Comparison of ENCODE assay signal across 29 cellular contexts in genomic region chr7:68432585-68432984, GRCh38.
"Had no signal": no experiment of that assay in that cellular context is flagged by ENCODE, and none has a peak within 500 bp of the region (broad histone marks: within the 10 kb centered on the region; RNA-seq: fewer than 3 reads in every experiment).

No MANE protein-coding gene starts in this region.

- H3K36me3 Mint-ChIP-seq: activated CD8-positive, alpha-beta memory T cell treated with anti-CD3 and anti-CD28 coated beads, Interleukin-2, amount 10 ng/mL, durations not matched to agents 7 days and 5 days; activated naive CD4-positive, alpha-beta T cell treated with anti-CD3 and anti-CD28 coated beads, Interleukin-2, amount 50 U/mL, for 24 hours; brain; T-cell had no signal

- ATAC-seq: activated CD8-positive, alpha-beta memory T cell treated with anti-CD3 and anti-CD28 coated beads, Interleukin-2, amount 10 ng/mL, durations not matched to agents 7 days and 5 days; T-cell had no signal

- FAIRE-seq: TTC549 had no signal

- H3K4me3 Mint-ChIP-seq: activated B cell treated with CpG ODN at 0.5 μM for 24 hours; activated CD4-positive, alpha-beta T cell treated with anti-CD3 and anti-CD28 coated beads, Interleukin-2, amount 10 ng/mL, durations not matched to agents 24 days and 14 days; activated CD8-positive, alpha-beta memory T cell treated with anti-CD3 and anti-CD28 coated beads, Interleukin-2, amount 10 ng/mL, durations not matched to agents 7 days and 5 days; activated naive CD4-positive, alpha-beta T cell treated with anti-CD3 and anti-CD28 coated beads, Interleukin-2, amount 50 U/mL, for 24 hours; activated T-cell treated with anti-CD3 and anti-CD28 coated beads, Interleukin-2, amount 50 U/mL, for 24 hours; activated T-helper 1 cell treated with anti-CD3 and anti-CD28 coated beads, Interleukin-12 subunit alpha, Interleukin-12 subunit beta, Interleukin-2, Interleukin-4 antibody, amounts not matched to agents 30 ng/mL and 10 ng/mL and 1 ng/mL, durations not matched to agents 14 hours and 24 hours and 36 hours; brain; T-cell had no signal

- H3K9me3 ChIP-seq: Peyer's patch had no signal

- H3K4me3 ChIP-seq: cardiac muscle cell, Peyer's patch, SK-N-MC had no signal

- H3K27me3 ChIP-seq: cardiac muscle cell, Peyer's patch had no signal

- H3K4me1 ChIP-seq: Peyer's patch had no signal

- DNase-seq: activated B cell treated with CpG ODN at 0.5 μM for 24 hours; activated CD4-positive, alpha-beta T cell treated with anti-CD3 and anti-CD28 coated beads for 1 hour; activated CD4-positive, alpha-beta T cell treated with anti-CD3 and anti-CD28 coated beads, Interleukin-2, amount 10 ng/mL, durations not matched to agents 24 days and 14 days; activated CD4-positive, alpha-beta T cell treated with anti-CD3 and anti-CD28 coated beads, Interleukin-2, amount 50 U/mL, for 48 hours; activated CD8-positive, alpha-beta memory T cell treated with anti-CD3 and anti-CD28 coated beads, Interleukin-2, amount 10 ng/mL, durations not matched to agents 7 days and 5 days; activated effector memory CD4-positive, alpha-beta T cell treated with Interleukin-2 at 50 U/mL for 16 hours; activated naive CD4-positive, alpha-beta T cell; activated T-cell treated with anti-CD3 and anti-CD28 coated beads, Interleukin-2, amount 50 U/mL, for 24 hours; aorta; cerebellar nuclear complex; KG1; NCI-H1092; NCI-H1417; NCI-H2029; NCI-H2107; NCI-H446; NCI-H524 treated with DMSO at 0.1 percent for 48 hours; NCI-H774; NK-92 treated with Interleukin-12 subunit alpha and Interleukin-12 subunit beta, amount 100 ng/mL, for 24 hours; Peyer's patch; T-cell; T-helper 2 cell; T1000 had no signal

- H3K27ac ChIP-seq: cardiac muscle cell, Peyer's patch, SK-N-MC had no signal

- H3K4me1 Mint-ChIP-seq: activated B cell treated with CpG ODN at 0.5 μM for 24 hours; activated CD4-positive, alpha-beta T cell treated with anti-CD3 and anti-CD28 coated beads, Interleukin-2, amount 10 ng/mL, durations not matched to agents 24 days and 14 days; activated CD8-positive, alpha-beta memory T cell treated with anti-CD3 and anti-CD28 coated beads, Interleukin-2, amount 10 ng/mL, durations not matched to agents 7 days and 5 days; activated naive CD4-positive, alpha-beta T cell treated with anti-CD3 and anti-CD28 coated beads, Interleukin-2, amount 50 U/mL, for 24 hours; T-cell had no signal

- H3K27me3 Mint-ChIP-seq: activated B cell treated with CpG ODN at 0.5 μM for 24 hours; activated CD4-positive, alpha-beta T cell treated with anti-CD3 and anti-CD28 coated beads, Interleukin-2, amount 10 ng/mL, durations not matched to agents 24 days and 14 days; activated CD8-positive, alpha-beta memory T cell treated with anti-CD3 and anti-CD28 coated beads, Interleukin-2, amount 10 ng/mL, durations not matched to agents 7 days and 5 days; activated naive CD4-positive, alpha-beta T cell treated with anti-CD3 and anti-CD28 coated beads, Interleukin-2, amount 50 U/mL, for 24 hours; activated T-cell treated with anti-CD3 and anti-CD28 coated beads, Interleukin-2, amount 50 U/mL, for 24 hours; T-cell had no signal

- H3K36me3 ChIP-seq: cardiac muscle cell, Peyer's patch had no signal

- H3K27ac Mint-ChIP-seq: activated B cell treated with CpG ODN at 0.5 μM for 24 hours; activated CD4-positive, alpha-beta T cell treated with anti-CD3 and anti-CD28 coated beads, Interleukin-2, amount 10 ng/mL, durations not matched to agents 24 days and 14 days; activated CD8-positive, alpha-beta memory T cell treated with anti-CD3 and anti-CD28 coated beads, Interleukin-2, amount 10 ng/mL, durations not matched to agents 7 days and 5 days; activated naive CD4-positive, alpha-beta T cell treated with anti-CD3 and anti-CD28 coated beads, Interleukin-2, amount 50 U/mL, for 24 hours; activated T-cell treated with anti-CD3 and anti-CD28 coated beads, Interleukin-2, amount 50 U/mL, for 24 hours; activated T-helper 1 cell treated with anti-CD3 and anti-CD28 coated beads, Interleukin-12 subunit alpha, Interleukin-12 subunit beta, Interleukin-2, Interleukin-4 antibody, amounts not matched to agents 30 ng/mL and 10 ng/mL and 1 ng/mL, durations not matched to agents 14 hours and 24 hours and 36 hours; brain; T-cell had no signal
